ENCODE assay signal across 8 cellular contexts in the genomic region with DNA sequence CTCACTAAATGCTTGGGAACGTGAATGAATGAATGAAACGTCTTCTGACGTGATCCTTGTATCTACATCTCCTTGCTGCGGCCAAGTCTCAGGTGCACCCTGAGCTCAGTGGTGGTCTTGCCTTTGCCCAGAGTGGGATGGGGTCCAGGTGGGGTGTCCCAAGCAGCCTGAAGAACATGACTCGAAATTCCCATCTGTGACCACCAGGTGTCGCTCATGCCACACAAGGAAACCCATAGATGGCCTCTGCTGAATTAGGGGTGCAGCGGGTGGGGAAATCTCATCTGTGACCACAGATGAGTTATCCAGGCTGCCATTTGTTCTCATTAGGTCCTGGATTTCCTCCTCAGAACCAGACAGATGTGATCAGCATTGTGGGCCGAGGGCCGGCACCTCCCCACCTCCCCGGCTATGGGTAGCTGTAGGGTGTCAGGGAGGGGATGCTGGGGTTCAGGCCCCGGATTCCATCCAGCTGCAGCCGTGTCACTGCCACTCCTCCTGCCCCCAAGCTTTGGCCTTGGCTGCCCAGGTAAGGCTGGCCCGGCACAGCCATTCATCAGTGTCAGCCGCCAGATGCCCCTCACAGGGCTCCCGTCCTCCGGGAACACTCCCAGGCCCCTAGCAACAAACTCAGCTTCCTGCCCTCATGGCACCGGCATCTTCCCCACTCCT. TPM values are rescaled to one million over a fixed set of nuclear protein-coding genes. Genes with fewer than 3 reads are reported as not detected.
DNase-seq lines count a peak whose midpoint lies in the region; ATAC-seq and TF ChIP-seq lines count a peak whose summit lies in the region.

No MANE protein-coding gene starts in this region.

- POLR2A ChIA-PET in HCT116 (lab: Charles Lee) = no interaction called here

- H3K9ac ChIP-seq in HCT116 (ENCODE audit: low read length) (no peak overlapping the region), OCI-LY3 (ENCODE audit: low read length) (no peak overlapping the region)

- H3K36me3 Mint-ChIP-seq in nephron progenitor cell (ENCODE audit: low read depth) = no peaks in the 10 kb centered on the region

- H3K4me2 ChIP-seq in HCT116 (ENCODE audit: low read length) (peak overlapping the region; percentile 99), OCI-LY3 (ENCODE audit: low read length) (peak overlapping the region; percentile 89)

- no peaks in the 10 kb centered on the region for H3K9me3 ChIP-seq in HCT116 (ENCODE audit: control insufficient read depth in 1 of 2, insufficient read depth in 1 of 2, low read depth in 1 of 2, low read length in 2 of 2)
- no peaks in the 10 kb centered on the region for H3K9me3 ChIP-seq in OCI-LY3 (ENCODE audit: insufficient read depth, low read length)

- H3K9me3 Mint-ChIP-seq in nephron progenitor cell = no peaks in the 10 kb centered on the region
- H3K9me3 Mint-ChIP-seq in stimulated activated naive CD8-positive, alpha-beta T cell treated with anti-CD3 and anti-CD28 coated beads, Interleukin-15, amount 100 ng/mL, for 72 hours = no peaks in the 10 kb centered on the region

- no peak overlapping the region for H3K4me3 Mint-ChIP-seq in nephron progenitor cell
- peak overlapping the region; percentile 31 to 50 for H3K4me3 Mint-ChIP-seq in stimulated activated naive CD8-positive, alpha-beta T cell treated with anti-CD3 and anti-CD28 coated beads, Interleukin-15, amount 100 ng/mL, for 72 hours

- peaks cover 6% of the 10 kb centered on the region for H3K27me3 Mint-ChIP-seq in nephron progenitor cell (ENCODE audit: low read depth, poor library complexity)
- H3K27me3 Mint-ChIP-seq in stimulated activated naive CD8-positive, alpha-beta T cell treated with anti-CD3 and anti-CD28 coated beads, Interleukin-15, amount 100 ng/mL, for 72 hours = no peaks in the 10 kb centered on the region

- CTCF ChIA-PET in HCT116 (lab: Charles Lee) = interaction anchor here (0.6 to 1.0 kb wide), 4 partner anchors 63 to 808 kb away, joined by 3 to 4 read pairs (median 3); no protein-coding TSS in a partner anchor

- TF ChIP-seq POLR2A in HCT116 (IDR thresholded peaks at IDR 0.05; ENCODE audit: borderline replicate concordance, extremely low read depth, insufficient read depth, insufficient read length) (no peak), erythroblast (IDR thresholded peaks at IDR 0.05; ENCODE audit: low read length) (no peak)

- RAD21 ChIA-PET in HCT116 (lab: Charles Lee; ENCODE audit: low non-redundant PET in 1 of 2, low total read pairs in 2 of 2, uncharacterized antibody in 2 of 2, unreplicated experiment in 2 of 2) = no interaction called here

- H3K27ac Mint-ChIP-seq in nephron progenitor cell = peak overlapping the region; percentile 79
- H3K27ac Mint-ChIP-seq in stimulated activated naive CD8-positive, alpha-beta T cell treated with anti-CD3 and anti-CD28 coated beads, Interleukin-15, amount 100 ng/mL, for 72 hours = peak overlapping the region in 1 of 2 donors; percentile 29

- TF ChIP-seq CTCF in HCT116 (IDR thresholded peaks at IDR 0.05 in 2 of 3, conservative IDR thresholded peaks at IDR 0.05 in 1 of 3; ENCODE audit: borderline replicate concordance in 1 of 3, insufficient read depth in 1 of 3, low read depth in 2 of 3, low read length in 2 of 3) = peak; percentile 63 to 97 (median 78); a peak in 5 of 6 replicates
- TF ChIP-seq CTCF in OCI-LY3 (IDR thresholded peaks at IDR 0.05; ENCODE audit: low read depth, low read length) = peak; percentile 86
- TF ChIP-seq CTCF in nephron progenitor cell (IDR thresholded peaks at IDR 0.05) = peak; percentile 96

- H3K27me3 ChIP-seq in HCT116 (ENCODE audit: insufficient read depth, low read length) = no peaks in the 10 kb centered on the region
- no peaks in the 10 kb centered on the region for H3K27me3 ChIP-seq in OCI-LY3 (ENCODE audit: low read depth, low read length)

- H3K9me2 ChIP-seq in HCT116 (ENCODE audit: insufficient read depth) = no peaks in the 10 kb centered on the region

- H3K27ac ChIP-seq in HCT116 (ENCODE audit: low read depth, low read length) (no peak overlapping the region), OCI-LY3 (ENCODE audit: low read length) (no peak overlapping the region)

- intact Hi-C loops in HCT116 (cut with micrococcal nuclease) = loop anchor here (5.0 to 10.0 kb wide), 3 partner anchors 537 to 1750 kb away; no protein-coding TSS in a partner anchor

- peak; percentile 82 for TF ChIP-seq RAD21 in HCT116 (IDR thresholded peaks at IDR 0.05; ENCODE audit: low read depth)

- H3K79me2 ChIP-seq in HCT116 (ENCODE audit: insufficient read depth, low read length) = no peaks in the 10 kb centered on the region
- H3K79me2 ChIP-seq in OCI-LY3 (ENCODE audit: low read length) = no peaks in the 10 kb centered on the region

- H3K4me1 ChIP-seq in HCT116 (ENCODE audit: control insufficient read depth in 1 of 2, insufficient read depth in 2 of 2, low read length in 2 of 2) = peaks cover 18 to 33% of the 10 kb centered on the region in 2 experiments
- peaks cover 28% of the 10 kb centered on the region for H3K4me1 ChIP-seq in OCI-LY3 (ENCODE audit: low read length)

- H3K4me1 Mint-ChIP-seq in nephron progenitor cell = peaks cover 33% of the 10 kb centered on the region
- H3K4me1 Mint-ChIP-seq in stimulated activated naive CD8-positive, alpha-beta T cell treated with anti-CD3 and anti-CD28 coated beads, Interleukin-15, amount 100 ng/mL, for 72 hours = peaks cover 43% of the 10 kb centered on the region

- peak; percentile 44 for ATAC-seq in HCT116
- ATAC-seq in stimulated activated naive CD8-positive, alpha-beta T cell treated with anti-CD3 and anti-CD28 coated beads, Interleukin-15, amount 100 ng/mL, for 72 hours = peak; percentile 5
- no peak for ATAC-seq in GM18861 (IDR thresholded peaks at IDR 0.05; ENCODE audit: unreplicated experiment)

- H2AFZ ChIP-seq in HCT116 (ENCODE audit: low read depth, low read length, poor library complexity, severe bottlenecking) (no peak overlapping the region), OCI-LY3 (ENCODE audit: low read depth, low read length) (no peak overlapping the region)

- no peaks in the 10 kb centered on the region for H3K36me3 ChIP-seq in HCT116 (ENCODE audit: control insufficient read depth in 1 of 2, insufficient read depth in 2 of 2, low read length in 2 of 2)
- H3K36me3 ChIP-seq in OCI-LY3 (replicated peaks; ENCODE audit: low read depth, low read length) = no peaks in the 10 kb centered on the region

- DNase-seq in COLO829 (ENCODE audit: low spot score) (peak; percentile 65), HCT116 (ENCODE audit: low read depth, low spot score) (peak; percentile 48), activated T-cell treated with anti-CD3 and anti-CD28 coated beads for 4 hours (peak; percentile 72), erythroblast (lab: John Stamatoyannopoulos, UW) (peak; percentile 69 to 87), nephron progenitor cell (peak; percentile 82)
- DNase-seq in stimulated activated naive CD8-positive, alpha-beta T cell treated with anti-CD3 and anti-CD28 coated beads, Interleukin-15, amount 100 ng/mL, for 72 hours = peak; percentile 73 to 76

- no TSS peak for BruUV-seq in HCT116 (replicated peaks; lab: Mats Ljungman, UMichigan)

- no peak overlapping the region for H3K4me3 ChIP-seq in HCT116 (replicated peaks in 1 of 2; ENCODE audit: low read depth in 1 of 2, low read length in 2 of 2)
- H3K4me3 ChIP-seq in OCI-LY3 (ENCODE audit: low read length) = no peak overlapping the region

- H4K20me1 ChIP-seq in HCT116 (ENCODE audit: insufficient read depth) (no peaks in the 10 kb centered on the region), OCI-LY3 (ENCODE audit: insufficient read depth, low read length) (no peaks in the 10 kb centered on the region)

TF ChIP-seq in HCT116, 20 proteins besides CTCF, POLR2A, EP300 and RAD21:
- TF ChIP-seq MAX (IDR thresholded peaks at IDR 0.05) (no peak), ATF3 (IDR thresholded peaks at IDR 0.05) (no peak)

RNA-seq across cellular contexts. Expression of gene GNA12, which starts 21.0 kb away (rescaled TPM):
- total RNA-seq in HCT116 (2021; ENCODE audit: unreplicated experiment) = 32.6 TPM
- polyA plus RNA-seq in HCT116 (2012) = 20.6 and 29.2 TPM in 2 replicates
